Comparison of ENCODE assay signal across 19 cellular contexts in genomic region chr15:83853232-83853631, GRCh38.
DNase-seq lines count a peak whose midpoint lies in the region; ATAC-seq, FAIRE-seq and TF ChIP-seq lines count a peak whose summit lies in the region.
"Had no signal": no experiment of that assay in that cellular context is flagged by ENCODE, and none has a peak within 500 bp of the region (broad histone marks: within the 10 kb centered on the region; RNA-seq: fewer than 3 reads in every experiment).

No MANE protein-coding gene starts in this region.

- no peak overlapping the region for H3K4ac ChIP-seq in IMR-90 (ENCODE audit: low read depth, low read length)

- H3K27ac ChIP-seq in A549 (no peak overlapping the region), IMR-90 (ENCODE audit: insufficient read depth, low read length) (no peak overlapping the region), RWPE2 (ENCODE audit: poor library complexity, severe bottlenecking) (peak overlapping the region; percentile 85)
- H3K27ac ChIP-seq: BLaER1 treated with 17β-estradiol and CSF1 and Interleukin-3, amounts not matched to agents 10 nM and 100 nM; C4-2B had no signal

- H2AK5ac ChIP-seq in IMR-90 (ENCODE audit: low read depth, low read length) = no peak overlapping the region

- H2BK20ac ChIP-seq in IMR-90 (ENCODE audit: low read depth, low read length) = no peak overlapping the region

- BruUV-seq in IMR-90 (replicated peaks; lab: Mats Ljungman, UMichigan) = no TSS peak

- no peaks in the 10 kb centered on the region for H3K36me3 ChIP-seq in IMR-90 (ENCODE audit: control insufficient read depth, insufficient read depth, low read length)
- no peaks in the 10 kb centered on the region for H3K36me3 ChIP-seq in RWPE2 (ENCODE audit: low read depth)
- H3K36me3 ChIP-seq: BLaER1 treated with 17β-estradiol and CSF1 and Interleukin-3, amounts not matched to agents 10 nM and 100 nM had no signal

- ATAC-seq in A549 (no peak), IMR-90 (ENCODE audit: low read depth) (no peak), RWPE2 (ENCODE audit: low read depth) (no peak)
- ATAC-seq: CD8-positive, alpha-beta T cell; GM12878 had no signal

- H2AFZ ChIP-seq in IMR-90 (replicated peaks; ENCODE audit: low read length, poor library complexity) = no peak overlapping the region

- H2BK15ac ChIP-seq in IMR-90 (ENCODE audit: low read depth, low read length) = no peak overlapping the region

- no peak overlapping the region for H3K56ac ChIP-seq in IMR-90 (ENCODE audit: extremely low read depth, insufficient read depth, low read length)

- no peaks in the 10 kb centered on the region for H3K79me1 ChIP-seq in IMR-90 (ENCODE audit: low read depth in 1 of 2, low read length in 2 of 2)

- H3K27me3 ChIP-seq in IMR-90 (ENCODE audit: control insufficient read depth, insufficient read depth, low read length) (no peaks in the 10 kb centered on the region), RWPE2 (ENCODE audit: insufficient read depth, poor library complexity, severe bottlenecking) (no peaks in the 10 kb centered on the region)
- H3K27me3 ChIP-seq: BLaER1 treated with 17β-estradiol and CSF1 and Interleukin-3, amounts not matched to agents 10 nM and 100 nM had no signal

- H3K9me3 ChIP-seq in A549 (no peaks in the 10 kb centered on the region), IMR-90 (ENCODE audit: control insufficient read depth, insufficient read depth, low read length) (no peaks in the 10 kb centered on the region), RWPE2 (ENCODE audit: severe bottlenecking) (no peaks in the 10 kb centered on the region)
- H3K9me3 ChIP-seq: BLaER1 treated with 17β-estradiol and CSF1 and Interleukin-3, amounts not matched to agents 10 nM and 100 nM; Caco-2 had no signal

- intact Hi-C loops in IMR-90 (cut with micrococcal nuclease) = no loop called here

- no peak overlapping the region for H4K5ac ChIP-seq in IMR-90 (ENCODE audit: low read depth, low read length)

- H3K9me1 ChIP-seq in IMR-90 (ENCODE audit: insufficient read depth, low read length) = peaks cover 2% of the 10 kb centered on the region; the same call in 1 of the 2 replicates

- FAIRE-seq in A549 (lab: Jason Lieb, UNC) = peak; percentile 54
- FAIRE-seq: D721Med, GM12878, GM12892, GM18507 had no signal

- DNase-seq in A549 (ENCODE audit: low read depth in 1 of 2, low spot score in 1 of 2) = no peak
- DNase-seq in IMR-90 = no peak
- no peak for DNase-seq in RWPE2 (ENCODE audit: low spot score)
- no peak for DNase-seq in EL
- no peak for DNase-seq in foreskin melanocyte
- DNase-seq: 8988T; AML-193; Caco-2; Calu3; CD4-positive, alpha-beta T cell; CD8-positive, alpha-beta T cell; DMS79 treated with DMSO at 0.1 percent for 48 hours; GDM1 had no signal

- no peak overlapping the region for H3K4me3 ChIP-seq in A549
- H3K4me3 ChIP-seq in IMR-90 (ENCODE audit: insufficient read depth, low read depth, low read length) = no peak overlapping the region
- H3K4me3 ChIP-seq in RWPE2 (ENCODE audit: severe bottlenecking) = no peak overlapping the region
- H3K4me3 ChIP-seq: BLaER1 treated with 17β-estradiol and CSF1 and Interleukin-3, amounts not matched to agents 10 nM and 100 nM; GM12878 had no signal

- no peak overlapping the region for H2BK120ac ChIP-seq in IMR-90 (ENCODE audit: low read depth, low read length)

- H4K20me1 ChIP-seq in IMR-90 (ENCODE audit: insufficient read depth, low read length) = no peaks in the 10 kb centered on the region
- H4K20me1 ChIP-seq: BLaER1 treated with 17β-estradiol and CSF1 and Interleukin-3, amounts not matched to agents 10 nM and 100 nM had no signal

- no peak for TF ChIP-seq CTCF in A549 (IDR thresholded peaks at IDR 0.05)
- no peak for TF ChIP-seq CTCF in IMR-90 (conservative IDR thresholded peaks at IDR 0.05; ENCODE audit: low read depth, low read length)
- TF ChIP-seq CTCF in RWPE2 (IDR thresholded peaks at IDR 0.05; ENCODE audit: poor library complexity, severe bottlenecking) = no peak

- H3K4me2 ChIP-seq in A549 = no peak overlapping the region
- H3K4me2 ChIP-seq in IMR-90 (ENCODE audit: low read depth, low read length) = no peak overlapping the region
- H3K4me2 ChIP-seq: BLaER1 treated with 17β-estradiol and CSF1 and Interleukin-3, amounts not matched to agents 10 nM and 100 nM had no signal

- no peak overlapping the region for H4K8ac ChIP-seq in IMR-90 (ENCODE audit: low read depth in 2 of 2, low read length in 2 of 2)

- WGBS in A549 (ENCODE audit: missing lambda C conversion rate) = 33% methylated on average over 1 of the region's 1 CpG
- WGBS in IMR-90 (ENCODE audit: extremely low coverage in 2 of 2, insufficient read length in 1 of 2), 2 experiments = no CpG with 5 or more reads among the region's 1 CpG

- no peak overlapping the region for H3K14ac ChIP-seq in IMR-90 (replicated peaks; ENCODE audit: low read depth, low read length)

- H4K91ac ChIP-seq in IMR-90 (ENCODE audit: insufficient read depth, low read depth, low read length) = no peak overlapping the region

- no peak for TF ChIP-seq RAD21 in A549 (conservative IDR thresholded peaks at IDR 0.05 in 1 of 2, IDR thresholded peaks at IDR 0.05 in 1 of 2)
- no peak for TF ChIP-seq RAD21 in IMR-90 (IDR thresholded peaks at IDR 0.05; ENCODE audit: low read length)

- POLR2A ChIA-PET in A549 (lab: Yijun Ruan, JAX) (no interaction called here), IMR-90 (lab: Charles Lee; ENCODE audit: unreplicated experiment) (no interaction called here)

- in situ Hi-C loops in IMR-90 (cut with MboI; ENCODE audit: low sequenced_read_pairs) = no loop called here

- H3K4me1 ChIP-seq in A549 (peaks cover 5% of the 10 kb centered on the region; the same call in 1 of the 3 replicates), IMR-90 (ENCODE audit: control insufficient read depth, insufficient read depth, low read length) (peaks cover 7% of the 10 kb centered on the region; the same call in 1 of the 2 replicates), RWPE2 (ENCODE audit: insufficient read depth, poor library complexity, severe bottlenecking) (peaks cover 60% of the 10 kb centered on the region)
- H3K4me1 ChIP-seq: Caco-2 had no signal

- TF ChIP-seq EP300 in A549 (IDR thresholded peaks at IDR 0.05) = no peak

- TF ChIP-seq POLR2A in A549 (IDR thresholded peaks at IDR 0.05; ENCODE audit: low read length) = no peak
- no peak for TF ChIP-seq POLR2A in IMR-90 (IDR thresholded peaks at IDR 0.05; ENCODE audit: low read depth, low read length)

- CTCF ChIA-PET in A549 (lab: Yijun Ruan, JAX) = no interaction called here
- CTCF ChIA-PET in IMR-90 (lab: Yijun Ruan, JAX) = no interaction called here

- H2AK9ac ChIP-seq in IMR-90 (replicated peaks; ENCODE audit: low read depth, low read length, poor library complexity) = no peak overlapping the region

- H3K18ac ChIP-seq in IMR-90 (ENCODE audit: low read depth, low read length) = no peak overlapping the region

- no peak overlapping the region for H3K23ac ChIP-seq in IMR-90 (ENCODE audit: low read depth, low read length)

- H2BK5ac ChIP-seq in IMR-90 (ENCODE audit: low read depth, low read length, poor library complexity, severe bottlenecking) = no peak overlapping the region

- no peak overlapping the region for H3K9ac ChIP-seq in IMR-90 (ENCODE audit: low read depth, low read length)
- H3K9ac ChIP-seq: BLaER1 treated with 17β-estradiol and CSF1 and Interleukin-3, amounts not matched to agents 10 nM and 100 nM had no signal

- dilution Hi-C loops in IMR-90 (cut with HindIII; ENCODE audit: low sequenced_read_pairs, unreplicated experiment) = no loop called here

TF ChIP-seq in A549, 52 proteins besides CTCF, POLR2A, EP300 and RAD21 (continues in another document):
- TF ChIP-seq BCL3 (IDR thresholded peaks at IDR 0.05) (no peak), ELK1 (IDR thresholded peaks at IDR 0.05; ENCODE audit: low read depth, low read length) (no peak), JUN (IDR thresholded peaks at IDR 0.05) (no peak), CHD4 (IDR thresholded peaks at IDR 0.05; ENCODE audit: borderline replicate concordance) (no peak)

TF ChIP-seq in IMR-90, 13 proteins besides CTCF, POLR2A, EP300 and RAD21:
- TF ChIP-seq MXI1 (IDR thresholded peaks at IDR 0.05; ENCODE audit: borderline replicate concordance, low read depth, low read length) (no peak), NFE2L2 (IDR thresholded peaks at IDR 0.05; ENCODE audit: low read depth, low read length) (peak; percentile 54)
TF ChIP-seq in IMR-90: peak in this region for 1.
